26 cellular contexts compared by ENCODE assay signal in genomic region chr14:61864329-61864898, GRCh38. TPM values are rescaled to one million over a fixed set of nuclear protein-coding genes. Genes with fewer than 3 reads are reported as not detected.
"Had no signal": no experiment of that assay in that cellular context is flagged by ENCODE, and none has a peak within 500 bp of the region (broad histone marks: within the 10 kb centered on the region; RNA-seq: fewer than 3 reads in every experiment).

No MANE protein-coding gene starts in this region.

- H3K27ac ChIP-seq: brain microvascular endothelial cell, cardiac muscle cell had no signal

- H3K36me3 ChIP-seq: brain microvascular endothelial cell, cardiac muscle cell had no signal

- FAIRE-seq: TTC549 had no signal

- H3K4me3 ChIP-seq: cardiac muscle cell had no signal

- H3K27me3 ChIP-seq: brain microvascular endothelial cell, cardiac muscle cell had no signal

- DNase-seq: activated CD4-positive, CD25-positive, alpha-beta regulatory T cell; activated CD8-positive, alpha-beta memory T cell treated with anti-CD3 and anti-CD28 coated beads, Interleukin-2, amount 50 U/mL, for 4 hours; activated CD8-positive, alpha-beta T cell treated with anti-CD3 and anti-CD28 coated beads for 36 hours; activated gamma-delta T cell treated with Interleukin-2 at 50 U/mL for 16 hours; activated naive CD4-positive, alpha-beta T cell treated with anti-CD3 and anti-CD28 coated beads, Interleukin-2, amount 10 ng/mL, durations not matched to agents 7 days and 5 days; activated naive CD8-positive, alpha-beta T cell treated with anti-CD3 and anti-CD28 coated beads for 36 hours; activated T-cell treated with anti-CD3 and anti-CD28 coated beads, Interleukin-2, amount 50 U/mL, for 72 hours; brain microvascular endothelial cell; Karpas-422; MM.1S; NCI-H1105; NCI-H1436; NCI-H1694 treated with DMSO at 0.1 percent for 48 hours; NCI-H2029 treated with DMSO at 0.1 percent for 48 hours; NCI-H345; NCI-H510A; NCI-H526 treated with DMSO at 0.1 percent for 48 hours; NCI-H82; SHP77; T-cell; T-helper 2 cell; T1000 had no signal

- ATAC-seq: activated CD8-positive, alpha-beta T cell treated with anti-CD3 and anti-CD28 coated beads for 36 hours; activated T-cell treated with anti-CD3 and anti-CD28 coated beads, Interleukin-2, amount 50 U/mL, for 72 hours; T-cell had no signal

RNA-seq across cellular contexts. Expression of gene SYT16, which starts 51.9 kb away (rescaled TPM):
- total RNA-seq: activated T-helper 2 cell treated with anti-CD3 and anti-CD28 coated beads, Interferon-gamma antibody, Interleukin-2, Interleukin-4, amounts not matched to agents 10 μg/mL and 5 μg/mL and 100 μg/mL, durations not matched to agents 14 hours and 24 hours and 36 hours; SK-MEL-5 had no signal
- polyA plus RNA-seq: cardiac muscle cell had no signal
